In the genomic region with DNA sequence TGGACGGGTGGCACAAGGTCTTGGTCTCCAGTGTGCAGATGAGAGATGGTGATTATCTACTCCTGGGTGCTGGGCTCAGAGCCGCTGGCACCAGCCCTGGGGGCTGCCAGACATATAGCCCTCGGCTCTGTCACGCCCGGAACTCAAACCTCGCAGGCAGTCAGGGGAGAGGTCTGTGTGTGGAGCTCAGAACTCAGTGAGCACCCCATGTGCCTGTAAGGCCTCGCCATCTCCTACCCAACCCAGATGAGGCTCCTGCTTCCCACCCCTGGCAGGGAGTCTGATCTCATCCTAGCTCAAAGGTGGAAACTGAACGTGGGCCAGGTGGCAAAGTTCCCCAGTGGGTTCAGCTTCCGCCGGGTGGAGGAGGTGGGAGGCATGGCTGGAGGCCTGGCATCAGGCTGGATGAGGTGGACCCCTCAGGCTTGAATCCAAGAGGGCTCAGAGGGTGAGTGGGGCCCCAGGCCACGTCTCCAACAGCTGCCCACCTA, we compare ENCODE assay signal across 17 cellular contexts. TPM values are rescaled to one million over a fixed set of nuclear protein-coding genes. Genes with fewer than 3 reads are reported as not detected.
"Had no signal": no experiment of that assay in that cellular context is flagged by ENCODE, and none has a peak within 500 bp of the region (broad histone marks: within the 10 kb centered on the region; RNA-seq: fewer than 3 reads in every experiment).

No MANE protein-coding gene starts in this region.

- H3K27me3 ChIP-seq: adrenal gland, body of pancreas had no signal

- DNase-seq: activated CD4-positive, alpha-beta T cell treated with anti-CD3 and anti-CD28 coated beads, Interleukin-2, amount 10 ng/mL, durations not matched to agents 7 days and 5 days; activated naive CD4-positive, alpha-beta T cell treated with anti-CD3 and anti-CD28 coated beads, Interleukin-2, amount 10 ng/mL, durations not matched to agents 7 days and 5 days; dermis blood vessel endothelial cell; endodermal cell; glutamatergic neuron had no signal

- H3K9ac ChIP-seq: parathyroid adenoma had no signal

- H2AFZ ChIP-seq: parathyroid adenoma had no signal

- H3K79me2 ChIP-seq: parathyroid adenoma had no signal

- H3K36me3 ChIP-seq: adrenal gland, tibial artery had no signal

- ATAC-seq: esophagus mucosa, left colon had no signal

- H3K4me3 Mint-ChIP-seq: activated CD4-positive, alpha-beta T cell treated with anti-CD3 and anti-CD28 coated beads, Interleukin-2, amount 10 ng/mL, durations not matched to agents 7 days and 5 days; activated naive CD4-positive, alpha-beta T cell treated with anti-CD3 and anti-CD28 coated beads, Interleukin-2, amount 10 ng/mL, durations not matched to agents 7 days and 5 days; endodermal cell; stimulated activated effector memory CD8-positive, alpha-beta T cell treated with anti-CD3 and anti-CD28 coated beads, Interleukin-12 subunit alpha, Interleukin-12 subunit beta, amount 100 ng/mL, for 72 hours; T-helper 1 cell treated with Interleukin-12 subunit alpha and Interleukin-12 subunit beta and Interleukin-4 antibody, amounts not matched to agents 30 μg/mL and 1 μg/mL, for 36 hours; WTC11 had no signal

- H3K27ac ChIP-seq: body of pancreas, parathyroid adenoma, tibial artery had no signal

- H3K36me3 Mint-ChIP-seq: activated naive CD4-positive, alpha-beta T cell treated with anti-CD3 and anti-CD28 coated beads, Interleukin-2, amount 10 ng/mL, durations not matched to agents 7 days and 5 days; stimulated activated effector memory CD8-positive, alpha-beta T cell treated with anti-CD3 and anti-CD28 coated beads, Interleukin-12 subunit alpha, Interleukin-12 subunit beta, amount 100 ng/mL, for 72 hours; WTC11 had no signal

- H3K9me3 ChIP-seq: adrenal gland, body of pancreas, tibial artery had no signal

- H3K27ac Mint-ChIP-seq: activated CD4-positive, alpha-beta T cell treated with anti-CD3 and anti-CD28 coated beads, Interleukin-2, amount 10 ng/mL, durations not matched to agents 7 days and 5 days; activated naive CD4-positive, alpha-beta T cell treated with anti-CD3 and anti-CD28 coated beads, Interleukin-2, amount 10 ng/mL, durations not matched to agents 7 days and 5 days; activated T-helper 2 cell treated with anti-CD3 and anti-CD28 coated beads, Interferon-gamma antibody, Interleukin-2, Interleukin-4, amounts not matched to agents 10 μg/mL and 5 μg/mL and 100 μg/mL, durations not matched to agents 14 hours and 24 hours and 36 hours; endodermal cell; nephron progenitor cell; stimulated activated effector memory CD8-positive, alpha-beta T cell treated with anti-CD3 and anti-CD28 coated beads, Interleukin-12 subunit alpha, Interleukin-12 subunit beta, amount 100 ng/mL, for 72 hours; T-helper 1 cell treated with Interleukin-12 subunit alpha and Interleukin-12 subunit beta and Interleukin-4 antibody, amounts not matched to agents 30 μg/mL and 1 μg/mL, for 36 hours had no signal

- H3K4me1 ChIP-seq: adrenal gland, body of pancreas, parathyroid adenoma had no signal

- H3K4me3 ChIP-seq: adrenal gland, body of pancreas, lung had no signal

- H3K9me3 Mint-ChIP-seq: activated CD4-positive, alpha-beta T cell treated with anti-CD3 and anti-CD28 coated beads, Interleukin-2, amount 10 ng/mL, durations not matched to agents 7 days and 5 days; activated naive CD4-positive, alpha-beta T cell treated with anti-CD3 and anti-CD28 coated beads, Interleukin-2, amount 10 ng/mL, durations not matched to agents 7 days and 5 days; activated T-helper 2 cell treated with anti-CD3 and anti-CD28 coated beads, Interferon-gamma antibody, Interleukin-2, Interleukin-4, amounts not matched to agents 10 μg/mL and 5 μg/mL and 100 μg/mL, durations not matched to agents 14 hours and 24 hours and 36 hours; endodermal cell; nephron progenitor cell; stimulated activated effector memory CD8-positive, alpha-beta T cell treated with anti-CD3 and anti-CD28 coated beads, Interleukin-12 subunit alpha, Interleukin-12 subunit beta, amount 100 ng/mL, for 72 hours; T-helper 1 cell treated with Interleukin-12 subunit alpha and Interleukin-12 subunit beta and Interleukin-4 antibody, amounts not matched to agents 30 μg/mL and 1 μg/mL, for 36 hours; WTC11 had no signal

RNA-seq across cellular contexts. Expression of a gene that starts 22.6 kb away (rescaled TPM):
- total RNA-seq: esophagus mucosa had no signal
